ENCODE assay signal across 11 cellular contexts in the genomic region with DNA sequence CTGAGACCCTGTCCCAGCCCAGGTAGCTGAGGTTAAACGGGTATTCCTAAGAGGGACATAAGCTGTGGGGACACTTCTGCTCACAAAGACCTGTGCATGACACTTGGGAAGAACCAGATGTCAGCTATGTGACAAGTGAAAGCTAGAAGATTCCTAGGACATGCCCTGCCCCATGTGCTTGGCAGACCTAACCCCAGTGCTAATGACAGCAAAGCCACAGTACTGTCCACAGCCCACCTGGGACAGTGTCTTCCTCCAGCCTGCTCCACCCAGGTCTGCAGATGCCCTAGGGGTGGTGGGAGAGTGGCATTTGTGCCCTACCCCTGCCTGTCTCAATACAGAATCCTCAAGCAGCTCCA. TPM values are rescaled to one million over a fixed set of nuclear protein-coding genes. Genes with fewer than 3 reads are reported as not detected.
A peak's percentile ranks its signal among the peaks of the same experiment; 100 is the strongest.
DNase-seq lines count a peak whose midpoint lies in the region; ATAC-seq and TF ChIP-seq lines count a peak whose summit lies in the region.
"Had no signal": no experiment of that assay in that cellular context is flagged by ENCODE, and none has a peak within 500 bp of the region (broad histone marks: within the 10 kb centered on the region; RNA-seq: fewer than 3 reads in every experiment).

No MANE protein-coding gene starts in this region.

- H3K4me1 ChIP-seq in right atrium auricular region (peaks cover 4 to 81% of the 10 kb centered on the region in 2 donors), trophoblast cell (ENCODE audit: control insufficient read depth in 1 of 2, insufficient read depth in 2 of 2, low read length in 2 of 2) (peaks cover 37 to 39% of the 10 kb centered on the region in 2 experiments)

- peak overlapping the region; percentile 85 to 87 for H3K27ac ChIP-seq in right atrium auricular region
- H3K27ac ChIP-seq in trophoblast cell (ENCODE audit: low read depth, low read length) = peak overlapping the region; percentile 46

- H2AK5ac ChIP-seq in trophoblast cell (ENCODE audit: low read length) = no peak overlapping the region

- intact Hi-C loops in cardiac septum (cut with DNase I) (loop anchor here (2.0 to 5.0 kb wide), 2 partner anchors 56 to 133 kb away; no protein-coding TSS in a partner anchor), head of caudate nucleus (cut with DNase I) (no loop called here)

- no peak overlapping the region for H3K4me2 ChIP-seq in trophoblast cell (ENCODE audit: low read length)

- H3K79me1 ChIP-seq in trophoblast cell (ENCODE audit: low read length) = peaks cover 14% of the 10 kb centered on the region

- no peak overlapping the region for H4K12ac ChIP-seq in trophoblast cell (ENCODE audit: low read depth, low read length)

- no peak overlapping the region for H2BK12ac ChIP-seq in trophoblast cell (ENCODE audit: low read length)

- DNase-seq in right atrium auricular region (ENCODE audit: low spot score) (no peak), cardiac septum (ENCODE audit: low spot score) (no peak), fibroblast of the aortic adventitia (ENCODE audit: low read depth) (no peak), trophoblast cell (no peak), SW480 (ENCODE audit: low spot score) (no peak), head of caudate nucleus (no peak)
- DNase-seq: Kasumi-1; naive thymus-derived CD4-positive, alpha-beta T cell; NCI-H2171 had no signal

- H3K4ac ChIP-seq in trophoblast cell (ENCODE audit: low read depth, low read length) = no peak overlapping the region

- H3K4me3 ChIP-seq in right atrium auricular region (no peak overlapping the region), fibroblast of the aortic adventitia (ENCODE audit: low read depth, low read length) (peak overlapping the region; percentile 28), trophoblast cell (ENCODE audit: low read depth, low read length) (no peak overlapping the region)

- peaks cover 4% of the 10 kb centered on the region for H3K79me2 ChIP-seq in trophoblast cell (ENCODE audit: control insufficient read depth, insufficient read depth, low read length, poor library complexity)

- no peak overlapping the region for H2BK120ac ChIP-seq in trophoblast cell (ENCODE audit: insufficient read depth, low read length, poor library complexity)

- peaks cover 54% of the 10 kb centered on the region for H3K36me3 ChIP-seq in right atrium auricular region
- peaks cover 78 to 81% of the 10 kb centered on the region in 2 experiments for H3K36me3 ChIP-seq in trophoblast cell (ENCODE audit: control insufficient read depth in 1 of 2, insufficient read depth in 2 of 2, low read length in 2 of 2)

- H3K27me3 ChIP-seq in right atrium auricular region = no peaks in the 10 kb centered on the region
- H3K27me3 ChIP-seq in trophoblast cell (ENCODE audit: insufficient read depth, low read length) = no peaks in the 10 kb centered on the region

- no peak overlapping the region for H2AFZ ChIP-seq in trophoblast cell (ENCODE audit: insufficient read depth, low read length, poor library complexity)

- WGBS in trophoblast cell (ENCODE audit: extremely low coverage, insufficient coverage, insufficient read length) = no CpG with 5 or more reads among the region's 1 CpG

- no peak overlapping the region for H3K18ac ChIP-seq in trophoblast cell (ENCODE audit: low read length)

- peak overlapping the region; percentile 18 for H2BK5ac ChIP-seq in trophoblast cell (ENCODE audit: low read depth, low read length, poor library complexity)

- no peak for TF ChIP-seq CTCF in right atrium auricular region (IDR thresholded peaks at IDR 0.05)
- TF ChIP-seq CTCF in fibroblast of the aortic adventitia (IDR thresholded peaks at IDR 0.05; ENCODE audit: insufficient read depth, low read length) = no peak

- H3K23ac ChIP-seq in trophoblast cell (ENCODE audit: low read length) = no peak overlapping the region

- no peak overlapping the region for H3K14ac ChIP-seq in trophoblast cell (ENCODE audit: low read length)

- no peak overlapping the region for H4K91ac ChIP-seq in trophoblast cell (ENCODE audit: low read depth, low read length)

- H4K8ac ChIP-seq in trophoblast cell (ENCODE audit: low read depth, low read length) = no peak overlapping the region

- peak overlapping the region; percentile 35 for H3K9ac ChIP-seq in trophoblast cell (ENCODE audit: low read length)

- H3K9me3 ChIP-seq in right atrium auricular region = no peaks in the 10 kb centered on the region
- peaks cover 2% of the 10 kb centered on the region for H3K9me3 ChIP-seq in trophoblast cell (ENCODE audit: insufficient read depth, low read depth, low read length)

- ATAC-seq in HG02763 (IDR thresholded peaks at IDR 0.05; ENCODE audit: unreplicated experiment) (no peak), HG03432 (IDR thresholded peaks at IDR 0.05; ENCODE audit: unreplicated experiment) (no peak)
- ATAC-seq: naive thymus-derived CD4-positive, alpha-beta T cell had no signal

RNA-seq across cellular contexts. Expression of a gene that starts 18.4 kb away (rescaled TPM):
- total RNA-seq in right atrium auricular region (under 1 TPM; 0.52 to 0.63 TPM), cardiac septum (0.27 TPM), fibroblast of the aortic adventitia (ENCODE audit: low replicate concordance) (0.09 TPM in 1 of 2 replicates, not detected in the other)
- polyA plus RNA-seq in trophoblast cell (2013) = 4.4 and 4.7 TPM in 2 replicates
- polyA plus RNA-seq: naive thymus-derived CD4-positive, alpha-beta T cell had no signal

RNA-seq across cellular contexts. Expression of a gene that starts 49.8 kb away (rescaled TPM):
- total RNA-seq in right atrium auricular region = 10 to 100 TPM; 16.8 to 34.2 TPM
- total RNA-seq in cardiac septum = 60.0 TPM
- 39.4 and 44.4 TPM in 2 replicates for total RNA-seq in fibroblast of the aortic adventitia (ENCODE audit: low replicate concordance)
- 34.4 and 37.9 TPM in 2 replicates for polyA plus RNA-seq in trophoblast cell (2013)
- polyA plus RNA-seq: naive thymus-derived CD4-positive, alpha-beta T cell had no signal
